26 cellular contexts compared by ENCODE assay signal in genomic region chr2:33723322-33723721, GRCh38.
A peak's percentile ranks its signal among the peaks of the same experiment; 100 is the strongest.
DNase-seq lines count a peak whose midpoint lies in the region; ATAC-seq, FAIRE-seq and TF ChIP-seq lines count a peak whose summit lies in the region.
"Had no signal": no experiment of that assay in that cellular context is flagged by ENCODE, and none has a peak within 500 bp of the region (broad histone marks: within the 10 kb centered on the region; RNA-seq: fewer than 3 reads in every experiment).

No MANE protein-coding gene starts in this region.

- POLR2A ChIA-PET in GM12878 (lab: Charles Lee), result no interaction called here

- no peaks in the 10 kb centered on the region for H3K4me1 ChIP-seq in GM12878 (ENCODE audit: control insufficient read depth, insufficient read depth, low read length)
- no peaks in the 10 kb centered on the region for H3K4me1 ChIP-seq in osteoblast (ENCODE audit: insufficient read depth, low read length)
- no peaks in the 10 kb centered on the region for H3K4me1 ChIP-seq in hepatocyte (ENCODE audit: insufficient read depth)
- H3K4me1 ChIP-seq in ovary (ENCODE audit: insufficient read depth), result no peaks in the 10 kb centered on the region
- H3K4me1 ChIP-seq: BE2C had no signal

- no peak; the same call in 2 of the 3 replicates for ATAC-seq in GM12878

- TF ChIP-seq CTCF in GM12878 (IDR thresholded peaks at IDR 0.05 in 2 of 3, conservative IDR thresholded peaks at IDR 0.05 in 1 of 3; ENCODE audit: control insufficient read depth in 2 of 3, extremely low read depth in 1 of 3, insufficient read depth in 1 of 3, low read depth in 3 of 3, low read length in 3 of 3) (no peak), osteoblast (IDR thresholded peaks at IDR 0.05; ENCODE audit: extremely low read depth, low read depth, low read length) (no peak), GM10266 (IDR thresholded peaks at IDR 0.05; ENCODE audit: control insufficient read depth, insufficient read depth, low read depth, missing control alignments) (no peak), hepatocyte (IDR thresholded peaks at IDR 0.05; ENCODE audit: poor library complexity) (no peak), ovary (IDR thresholded peaks at IDR 0.05) (no peak)

- BruUV-seq in GM12878 (replicated peaks; lab: Mats Ljungman, UMichigan), result no TSS peak

- H4K20me1 ChIP-seq in GM12878 (ENCODE audit: control insufficient read depth, insufficient read depth) (no peaks in the 10 kb centered on the region), osteoblast (ENCODE audit: insufficient read depth, low read length) (no peaks in the 10 kb centered on the region), hepatocyte (ENCODE audit: insufficient read depth, poor library complexity, severe bottlenecking) (no peaks in the 10 kb centered on the region)
- H4K20me1 ChIP-seq: BLaER1 had no signal

- WGBS in GM12878 (ENCODE audit: insufficient coverage, insufficient replicate concordance, low lambda C conversion rate, missing lambda C conversion rate), result 38% methylated on average over 3 of the region's 3 CpGs
- 73% methylated on average over 3 of the region's 3 CpGs for WGBS in hepatocyte (ENCODE audit: low lambda C conversion rate, missing lambda C conversion rate)
- 59 to 94% (median 75%) methylated on average over 3 of the region's 3 CpGs for WGBS in ovary, 3 donors

- in situ Hi-C loops in GM12878 (cut with MboI), result no loop called here

- SMC1A ChIA-PET in GM12878 (lab: Charles Lee; ENCODE audit: uncharacterized antibody, unreplicated experiment), result interaction anchor here (0.8 to 0.9 kb wide), 2 partner anchors 8 to 40 kb away, joined by 3 to 4 read pairs; no protein-coding TSS in a partner anchor

- CTCF ChIA-PET in GM12878 (lab: Yijun Ruan, JAX), result no interaction called here

- RAD21 ChIA-PET in GM12878 (lab: Charles Lee; ENCODE audit: unreplicated experiment), result no interaction called here

- DNase-seq in GM12878 (ENCODE audit: low read depth, low spot score), result no peak
- peak; percentile 4 for DNase-seq in left kidney (ENCODE audit: low read depth, low spot score)
- DNase-seq in osteoblast (ENCODE audit: insufficient read length, low spot score, missing footprints), result peak; percentile 54
- no peak for DNase-seq in stimulated activated CD8-positive, alpha-beta memory T cell treated with anti-CD3 and anti-CD28 coated beads, Interleukin-4, amount 100 ng/mL, for 48 hours
- no peak for DNase-seq in GM10266 (ENCODE audit: extremely low spot score)
- no peak for DNase-seq in hepatocyte (ENCODE audit: low spot score)
- no peak for DNase-seq in ovary
- DNase-seq: 8988T; ACHN; BE2C; C1 segment of cervical spinal cord; CD4-positive, alpha-beta memory T cell; CD4-positive, CD25-positive, alpha-beta regulatory T cell; CD8-positive, alpha-beta memory T cell; COR-L47; DMS 273 treated with DMSO at 0.1 percent for 48 hours; DMS153; DMS53; DMS79; DND-41; EL; GDM1 had no signal

- H3K27ac ChIP-seq in GM12878 (ENCODE audit: control insufficient read depth, insufficient read depth) (no peak overlapping the region), osteoblast (ENCODE audit: low read depth, low read length) (no peak overlapping the region), hepatocyte (no peak overlapping the region), ovary (no peak overlapping the region)
- H3K27ac ChIP-seq: BLaER1 had no signal

- H3K9ac ChIP-seq in GM12878 (ENCODE audit: control insufficient read depth, insufficient read depth, low read length), result no peak overlapping the region
- H3K9ac ChIP-seq: BLaER1 had no signal

- no peaks in the 10 kb centered on the region for H3K9me3 ChIP-seq in GM12878 (replicated peaks; ENCODE audit: control insufficient read depth, insufficient read depth, low read length)
- H3K9me3 ChIP-seq in osteoblast (ENCODE audit: low read depth, low read length), result no peaks in the 10 kb centered on the region
- H3K9me3 ChIP-seq in hepatocyte (ENCODE audit: low read depth), result no peaks in the 10 kb centered on the region
- H3K9me3 ChIP-seq in ovary, result no peaks in the 10 kb centered on the region
- H3K9me3 ChIP-seq: BE2C had no signal

- TF ChIP-seq EP300 in GM12878 (IDR thresholded peaks at IDR 0.05; ENCODE audit: borderline replicate concordance in 1 of 2, control insufficient read depth in 1 of 2, low read depth in 2 of 2, low read length in 2 of 2), result no peak
- TF ChIP-seq EP300 in ovary (IDR thresholded peaks at IDR 0.05), result no peak

- intact Hi-C loops in GM12878 (cut with micrococcal nuclease; ENCODE audit: unreplicated experiment), result no loop called here
- intact Hi-C loops in ovary (cut with DNase I), result no loop called here

- H3K4me2 ChIP-seq in GM12878 (ENCODE audit: control insufficient read depth, insufficient read depth) (no peak overlapping the region), osteoblast (ENCODE audit: insufficient read depth, low read length) (no peak overlapping the region), hepatocyte (no peak overlapping the region)
- H3K4me2 ChIP-seq: BLaER1 had no signal

- H3K36me3 ChIP-seq in GM12878 (ENCODE audit: control insufficient read depth in 2 of 2, insufficient read depth in 2 of 2, low read length in 1 of 2) (no peaks in the 10 kb centered on the region), osteoblast (ENCODE audit: insufficient read depth, low read length) (no peaks in the 10 kb centered on the region), hepatocyte (replicated peaks; ENCODE audit: insufficient read depth, low read depth) (no peaks in the 10 kb centered on the region), ovary (no peaks in the 10 kb centered on the region)
- H3K36me3 ChIP-seq: BE2C, BLaER1 had no signal

- no peaks in the 10 kb centered on the region for H3K27me3 ChIP-seq in GM12878 (replicated peaks in 1 of 2; ENCODE audit: control insufficient read depth in 2 of 2, insufficient read depth in 2 of 2, low read length in 1 of 2)
- H3K27me3 ChIP-seq in osteoblast (ENCODE audit: insufficient read depth, low read length), result no peaks in the 10 kb centered on the region
- H3K27me3 ChIP-seq in hepatocyte, result no peaks in the 10 kb centered on the region
- no peaks in the 10 kb centered on the region for H3K27me3 ChIP-seq in ovary
- H3K27me3 ChIP-seq: BLaER1 had no signal

- no peak for FAIRE-seq in GM12878 (lab: Jason Lieb, UNC)
- FAIRE-seq: A204.1, GM12892, GM18507 had no signal

- no peak for TF ChIP-seq POLR2A in GM12878 (IDR thresholded peaks at IDR 0.05; ENCODE audit: low read depth, low read length)
- TF ChIP-seq POLR2A in ovary (IDR thresholded peaks at IDR 0.05), result no peak

- H2AFZ ChIP-seq in GM12878 (ENCODE audit: control insufficient read depth, low read depth, low read length) (no peak overlapping the region), osteoblast (ENCODE audit: low read length) (no peak overlapping the region), hepatocyte (no peak overlapping the region)

- TF ChIP-seq RAD21 in GM12878 (IDR thresholded peaks at IDR 0.05; ENCODE audit: insufficient read depth, low read depth, low read length), result no peak

- H3K79me2 ChIP-seq in GM12878 (ENCODE audit: control insufficient read depth, insufficient read depth, low read length) (no peaks in the 10 kb centered on the region), osteoblast (ENCODE audit: insufficient read depth, low read length) (no peaks in the 10 kb centered on the region), hepatocyte (no peaks in the 10 kb centered on the region)

- no peaks in the 10 kb centered on the region for H3K9me2 ChIP-seq in hepatocyte (replicated peaks; ENCODE audit: insufficient read depth)

- H3K4me3 ChIP-seq in GM12878 (no peak overlapping the region), osteoblast (ENCODE audit: insufficient read depth, low read length) (no peak overlapping the region), hepatocyte (no peak overlapping the region), ovary (no peak overlapping the region)
- H3K4me3 ChIP-seq: BLaER1 had no signal

TF ChIP-seq in GM12878, 131 proteins besides CTCF, POLR2A, EP300 and RAD21:
- no peak for TF ChIP-seq SMAD5 (IDR thresholded peaks at IDR 0.05; ENCODE audit: low read depth)
- TF ChIP-seq MTA2 (IDR thresholded peaks at IDR 0.05; ENCODE audit: low read depth), result peak; percentile 72; the same call in 1 of the 2 replicates

Comparison
In these comparisons a context has a peak if more than half of its experiments do, and no peak if none do; other contexts are left out.
1. DNase-seq: peak in left kidney (single experiment) and osteoblast (single experiment); none in GM12878 (single experiment), stimulated activated CD8-positive, alpha-beta memory T cell treated with anti-CD3 and anti-CD28 coated beads, Interleukin-4, amount 100 ng/mL, for 48 hours (single experiment), GM10266 (single experiment), hepatocyte (single experiment) and ovary (0 of 5).